In genomic region chr2:179855673-179856072, GRCh38 we compare ENCODE assay signal across 7 cellular contexts. TPM values are rescaled to one million over a fixed set of nuclear protein-coding genes. Genes with fewer than 3 reads are reported as not detected.
"Had no signal": no experiment of that assay in that cellular context is flagged by ENCODE, and none has a peak within 500 bp of the region (broad histone marks: within the 10 kb centered on the region; RNA-seq: fewer than 3 reads in every experiment).

No MANE protein-coding gene starts in this region.

- ATAC-seq: GM23338, K562 had no signal

- H3K27ac ChIP-seq: HL-60 had no signal

- H2AFZ ChIP-seq: GM23338 had no signal

- DNase-seq: H9, HCEC 1CT, HFFc6, IMR-90 had no signal

- H3K4me3 ChIP-seq: GM23338, K562 had no signal

- H3K4me2 ChIP-seq: GM23338 had no signal

RNA-seq across cellular contexts. Expression of gene ZNF385B, which starts 5.7 kb away (rescaled TPM):
- total RNA-seq: IMR-90, K562 had no signal
